Comparison of ENCODE assay signal across 8 cellular contexts in the genomic region with DNA sequence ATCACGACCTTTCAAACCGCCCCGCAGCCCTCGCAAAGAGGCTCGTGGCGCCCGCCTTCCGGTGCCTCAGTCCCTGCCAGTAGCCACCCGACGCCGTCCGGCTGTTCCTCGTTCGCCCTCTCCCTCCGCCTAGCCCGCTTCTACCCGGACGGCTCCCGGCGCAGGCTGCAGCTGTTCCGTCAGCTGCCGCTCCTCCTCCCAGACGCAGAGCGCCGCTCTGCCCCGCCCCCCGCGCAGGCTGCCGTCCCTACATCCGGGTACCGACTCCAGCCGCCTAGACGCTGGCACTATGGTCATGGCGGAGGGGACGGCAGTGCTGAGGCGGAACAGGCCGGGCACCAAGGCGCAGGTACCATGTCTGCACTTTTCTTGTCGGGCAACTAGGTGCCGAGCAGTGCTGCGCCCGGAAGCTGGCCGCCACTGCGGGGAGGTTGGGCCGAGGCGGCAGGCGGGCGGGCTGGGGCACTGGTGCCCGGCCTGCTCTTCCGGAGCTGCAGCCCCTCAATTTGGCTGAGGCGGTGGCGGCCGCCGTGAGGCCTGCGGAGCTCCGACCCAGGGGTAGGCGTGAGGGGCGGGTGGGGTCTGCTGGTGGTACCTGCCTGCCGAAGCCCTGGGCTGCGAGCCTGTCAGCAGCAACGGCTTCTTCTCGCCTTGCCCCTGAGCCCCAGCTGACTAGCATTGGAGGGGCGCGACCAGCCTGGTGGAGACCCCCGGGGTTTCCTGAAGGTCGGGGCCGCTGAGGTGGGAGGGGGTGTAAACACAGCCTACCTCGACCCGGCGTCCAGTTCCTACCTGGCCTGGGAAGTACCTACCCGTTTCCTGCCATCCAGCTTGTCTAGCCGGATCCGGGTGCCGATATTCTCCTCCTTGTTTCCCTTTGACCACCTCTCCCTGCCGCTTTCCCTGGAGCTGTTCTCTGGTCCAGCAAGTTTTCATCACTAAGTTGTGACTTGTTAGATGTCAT. TPM values are rescaled to one million over a fixed set of nuclear protein-coding genes. Genes with fewer than 3 reads are reported as not detected.
DNase-seq lines count a peak whose midpoint lies in the region; ATAC-seq and TF ChIP-seq lines count a peak whose summit lies in the region.

Gene MOB4, plus strand, starts transcription at position 269 of the 964 bp plus-strand sequence. Its CDS starts 21 bp downstream, at position 290.

- ATAC-seq in GM19372 (IDR thresholded peaks at IDR 0.05; ENCODE audit: low read depth, unreplicated experiment) = peak; percentile 89
- peak; percentile 91 for ATAC-seq in HG03558 (IDR thresholded peaks at IDR 0.05; ENCODE audit: extremely low read depth, unreplicated experiment)
- ATAC-seq in left lung = peak; percentile 99

- no peaks in the 10 kb centered on the region for H3K27me3 Mint-ChIP-seq in dendritic cell treated with granulocyte-macrophage colony-stimulating factor and Interleukin-4, amounts not matched to agents 40 ng/mL and 50 ng/mL, for 4 days

- peaks cover 16 to 39% of the 10 kb centered on the region in 2 donors for H3K4me1 ChIP-seq in left lung

- DNase-seq in C1 segment of cervical spinal cord (lab: John Stamatoyannopoulos, UW) (peak; percentile 50 to 97 (median 93)), NCI-H748 treated with DMSO at 0.1 percent for 48 hours (lab: John Stamatoyannopoulos, UW) (peak; percentile 96), left lung (peak; percentile 96 to 100)
- peak; percentile 88 to 89 for DNase-seq in activated CD4-positive, alpha-beta T cell treated with anti-CD3 and anti-CD28 coated beads, Interleukin-2, amount 50 U/mL, for 24 hours (ENCODE audit: low read depth in 1 of 2, low spot score in 1 of 2)
- DNase-seq in stimulated activated CD4-positive, alpha-beta T cell treated with anti-CD3 and anti-CD28 coated beads, Interleukin-2, amount 100 ng/mL, for 48 hours = peak; percentile 89 to 95

- no peaks in the 10 kb centered on the region for H3K27me3 ChIP-seq in left lung

- peaks cover 21% of the 10 kb centered on the region for H3K4me1 Mint-ChIP-seq in dendritic cell treated with granulocyte-macrophage colony-stimulating factor and Interleukin-4, amounts not matched to agents 40 ng/mL and 50 ng/mL, for 4 days (ENCODE audit: low read depth)

- no peaks in the 10 kb centered on the region for H3K36me3 ChIP-seq in left lung

- peak within 1 kb of the TSS; percentile 94 for H3K27ac Mint-ChIP-seq in dendritic cell treated with granulocyte-macrophage colony-stimulating factor and Interleukin-4, amounts not matched to agents 40 ng/mL and 50 ng/mL, for 4 days

- H3K27ac ChIP-seq in left lung = peak within 1 kb of the TSS; percentile 89 to 96

- peak in 1 of 2 donors; percentile 31 for TF ChIP-seq CTCF in left lung (IDR thresholded peaks at IDR 0.05)

- intact Hi-C loops in dendritic cell treated with granulocyte-macrophage colony-stimulating factor and Interleukin-4, amounts not matched to agents 40 ng/mL and 50 ng/mL, for 4 days (cut with micrococcal nuclease) = loop anchor here (1.0 to 5.0 kb wide), 2 partner anchors 16 to 191 kb away; partner anchors contain the start of genes HSPE1 and MARS2
- intact Hi-C loops in left lung (cut with DNase I) = no loop called here

- no peaks in the 10 kb centered on the region for H3K9me3 Mint-ChIP-seq in dendritic cell treated with granulocyte-macrophage colony-stimulating factor and Interleukin-4, amounts not matched to agents 40 ng/mL and 50 ng/mL, for 4 days

- H3K9me3 ChIP-seq in left lung = no peaks in the 10 kb centered on the region

- H3K4me3 Mint-ChIP-seq in dendritic cell treated with granulocyte-macrophage colony-stimulating factor and Interleukin-4, amounts not matched to agents 40 ng/mL and 50 ng/mL, for 4 days = peak within 1 kb of the TSS; percentile 97

- H3K36me3 Mint-ChIP-seq in dendritic cell treated with granulocyte-macrophage colony-stimulating factor and Interleukin-4, amounts not matched to agents 40 ng/mL and 50 ng/mL, for 4 days (ENCODE audit: low read depth) = peaks cover 41% of the 10 kb centered on the region

- peak within 1 kb of the TSS; percentile 98 to 99 for H3K4me3 ChIP-seq in left lung

RNA-seq across cellular contexts. Expression of gene MOB4, which starts in this region (rescaled TPM):
- total RNA-seq in left lung = 10 to 100 TPM; 23.0 to 27.7 TPM

Comparison
In these comparisons a context has a peak if more than half of its experiments do, and no peak if none do; other contexts are left out.
1. Peak in every context shown above with its lines: DNase-seq, ATAC-seq, H3K4me3 ChIP-seq and H3K27ac ChIP-seq.